Comparison of ENCODE assay signal across 23 cellular contexts in genomic region chr11:37571248-37571647, GRCh38.
"Had no signal": no experiment of that assay in that cellular context is flagged by ENCODE, and none has a peak within 500 bp of the region (broad histone marks: within the 10 kb centered on the region; RNA-seq: fewer than 3 reads in every experiment).

No MANE protein-coding gene starts in this region.

- H3K4me1 Mint-ChIP-seq: naive thymus-derived CD4-positive, alpha-beta T cell; nephron progenitor cell; stimulated activated effector memory CD8-positive, alpha-beta T cell treated with anti-CD3 and anti-CD28 coated beads, Interleukin-12 subunit alpha, Interleukin-12 subunit beta, amount 100 ng/mL, for 72 hours had no signal

- H3K4me3 Mint-ChIP-seq: immature natural killer cell; naive thymus-derived CD4-positive, alpha-beta T cell; nephron progenitor cell; stimulated activated effector memory CD8-positive, alpha-beta T cell treated with anti-CD3 and anti-CD28 coated beads, Interleukin-12 subunit alpha, Interleukin-12 subunit beta, amount 100 ng/mL, for 72 hours had no signal

- H3K36me3 ChIP-seq: esophagus squamous epithelium, right lobe of liver, stomach, thoracic aorta, transverse colon had no signal

- H3K4me1 ChIP-seq: esophagus squamous epithelium, psoas muscle, right lobe of liver, stomach, transverse colon had no signal

- H3K27me3 ChIP-seq: dorsolateral prefrontal cortex, esophagus squamous epithelium, right lobe of liver, stomach, transverse colon had no signal

- H3K27ac ChIP-seq: dorsolateral prefrontal cortex, esophagus squamous epithelium, psoas muscle, right lobe of liver, stomach, thoracic aorta, transverse colon had no signal

- H3K36me3 Mint-ChIP-seq: naive thymus-derived CD4-positive, alpha-beta T cell; stimulated activated effector memory CD8-positive, alpha-beta T cell treated with anti-CD3 and anti-CD28 coated beads, Interleukin-12 subunit alpha, Interleukin-12 subunit beta, amount 100 ng/mL, for 72 hours had no signal

- FAIRE-seq: endometrium, keratinocyte had no signal

- ATAC-seq: left ventricle myocardium superior; naive thymus-derived CD4-positive, alpha-beta T cell; psoas muscle; right lobe of liver; stimulated activated effector memory CD8-positive, alpha-beta T cell treated with anti-CD3 and anti-CD28 coated beads, Interleukin-12 subunit alpha, Interleukin-12 subunit beta, amount 100 ng/mL, for 72 hours had no signal

- H3K27me3 Mint-ChIP-seq: naive thymus-derived CD4-positive, alpha-beta T cell had no signal

- H3K27ac Mint-ChIP-seq: immature natural killer cell; naive thymus-derived CD4-positive, alpha-beta T cell; nephron progenitor cell; stimulated activated effector memory CD8-positive, alpha-beta T cell treated with anti-CD3 and anti-CD28 coated beads, Interleukin-12 subunit alpha, Interleukin-12 subunit beta, amount 100 ng/mL, for 72 hours had no signal

- H3K4me3 ChIP-seq: dorsolateral prefrontal cortex, esophagus squamous epithelium, lung, psoas muscle, right lobe of liver, stomach, thoracic aorta, transverse colon had no signal

- DNase-seq: cortex of kidney; dorsolateral prefrontal cortex; effector CD8-positive, alpha-beta T cell; esophagus squamous epithelium; foreskin fibroblast; immature natural killer cell; left cardiac atrium; left ventricle myocardium superior; naive thymus-derived CD4-positive, alpha-beta T cell; nephron progenitor cell; psoas muscle; retina; right lobe of liver; stimulated activated CD4-positive, alpha-beta T cell treated with anti-CD3 and anti-CD28 coated beads, Interleukin-4, amount 100 ng/mL, for 1 hour; stimulated activated CD8-positive, alpha-beta memory T cell treated with anti-CD3 and anti-CD28 coated beads, Interleukin-4, amount 100 ng/mL, for 48 hours; stomach; substantia nigra; transverse colon had no signal

- H3K9me3 Mint-ChIP-seq: nephron progenitor cell had no signal

- H3K9me3 ChIP-seq: esophagus squamous epithelium, psoas muscle, right lobe of liver, stomach, thoracic aorta had no signal
